In the genomic region with DNA sequence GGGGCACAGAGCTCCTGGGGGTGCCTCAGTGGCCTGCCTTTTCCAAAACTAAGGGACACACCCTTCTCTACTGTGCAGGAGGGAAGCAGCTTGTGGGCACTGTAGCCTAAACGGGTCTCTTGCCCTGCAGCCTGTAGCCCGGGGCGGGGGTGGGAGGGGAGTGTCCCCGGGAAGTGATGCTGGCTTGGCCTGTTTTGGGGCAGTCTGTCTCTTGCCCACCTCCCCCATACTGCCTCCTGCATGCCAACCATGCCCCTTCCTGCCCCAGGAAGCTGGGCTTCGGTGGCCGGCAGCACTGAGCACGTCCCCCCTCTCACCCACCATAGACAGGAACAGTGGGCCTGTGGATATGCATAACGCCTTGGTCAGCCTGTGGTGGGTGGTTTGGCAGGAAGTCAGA, we compare ENCODE assay signal across 25 cellular contexts. TPM values are rescaled to one million over a fixed set of nuclear protein-coding genes. Genes with fewer than 3 reads are reported as not detected.
"Had no signal": no experiment of that assay in that cellular context is flagged by ENCODE, and none has a peak within 500 bp of the region (broad histone marks: within the 10 kb centered on the region; RNA-seq: fewer than 3 reads in every experiment).

No MANE protein-coding gene starts in this region.

- H3K4me1 ChIP-seq: breast epithelium, left lung, parathyroid adenoma, spleen, thyroid gland had no signal

- H3K4me3 ChIP-seq: breast epithelium, heart right ventricle, left lung, spleen, thyroid gland had no signal

- H3K27ac ChIP-seq: breast epithelium, epithelial cell of prostate, left lung, neutrophil, parathyroid adenoma, spleen, thyroid gland had no signal

- ATAC-seq: activated T-cell treated with anti-CD3 and anti-CD28 coated beads, Interleukin-2, amount 50 U/mL, for 4 hours; heart right ventricle; left lung had no signal

- H3K27me3 ChIP-seq: breast epithelium, heart right ventricle, thyroid gland had no signal

- H3K9me3 ChIP-seq: breast epithelium, heart right ventricle, left lung, neutrophil, spleen, thyroid gland had no signal

- DNase-seq: activated CD8-positive, alpha-beta memory T cell treated with anti-CD3 and anti-CD28 coated beads, Interleukin-2, amount 50 U/mL, for 48 hours; activated naive CD4-positive, alpha-beta T cell treated with Interleukin-2 at 50 U/mL for 16 hours; activated naive CD8-positive, alpha-beta T cell treated with anti-CD3 and anti-CD28 coated beads for 36 hours; activated T-cell treated with anti-CD3 and anti-CD28 coated beads, Interleukin-2, amount 50 U/mL, for 4 hours; cerebellar nuclear complex; cortex of kidney; heart right ventricle; left lung; mammary epithelial cell; spleen; stimulated activated CD4-positive, alpha-beta T cell treated with anti-CD3 and anti-CD28 coated beads, Interleukin-4, amount 100 ng/mL, for 1 hour; stimulated activated naive CD4-positive, alpha-beta T cell; T-helper 9 cell; thyroid gland had no signal

- H3K36me3 ChIP-seq: breast epithelium, heart right ventricle, left lung, neutrophil, spleen, thyroid gland had no signal

- H3K9ac ChIP-seq: parathyroid adenoma had no signal

- FAIRE-seq: keratinocyte had no signal

RNA-seq across cellular contexts. Expression of gene PRIMA1, which starts 43.4 kb away (rescaled TPM):
- total RNA-seq: activated CD8-positive, alpha-beta memory T cell treated with anti-CD3 and anti-CD28 coated beads for 36 hours; activated naive CD8-positive, alpha-beta T cell treated with anti-CD3 and anti-CD28 coated beads for 36 hours; activated T-cell treated with anti-CD3 and anti-CD28 coated beads, Interleukin-2, amount 50 U/mL, for 4 hours; activated T-helper 2 cell treated with anti-CD3 and anti-CD28 coated beads, Interferon-gamma antibody, Interleukin-2, Interleukin-4, amounts not matched to agents 10 μg/mL and 5 μg/mL and 100 μg/mL, durations not matched to agents 14 hours and 24 hours and 36 hours; fibroblast of villous mesenchyme; natural killer cell treated with Interleukin-12 subunit alpha and Interleukin-12 subunit beta and Interleukin-15 and Interleukin-18, amount 100 ng/mL, for 72 hours; pulmonary artery endothelial cell; T-helper 1 cell treated with Interleukin-12 subunit alpha and Interleukin-12 subunit beta and Interleukin-4 antibody, amounts not matched to agents 30 ng/mL and 1 ng/mL, for 36 hours had no signal
- polyA plus RNA-seq: keratinocyte had no signal
